30 cellular contexts compared by ENCODE assay signal in the genomic region with DNA sequence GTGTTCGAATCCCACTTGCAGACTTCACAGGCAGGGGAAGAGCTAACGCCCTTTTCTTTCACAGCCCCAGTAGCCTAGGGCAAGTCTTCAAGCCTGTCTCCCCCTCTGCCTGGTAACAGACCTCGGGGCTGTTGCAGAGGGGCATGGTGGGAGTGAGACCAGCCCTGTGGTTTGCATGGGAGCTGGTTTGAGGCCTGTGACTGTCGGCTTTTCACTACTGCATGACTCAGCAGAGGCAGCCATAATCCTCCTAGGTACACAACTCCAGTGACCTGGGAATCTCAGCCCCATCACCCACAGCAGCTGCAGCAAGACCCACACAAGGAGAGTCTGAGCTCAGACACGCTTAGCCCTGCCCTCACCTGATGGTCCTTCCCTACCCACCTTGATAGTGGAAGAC. TPM values are rescaled to one million over a fixed set of nuclear protein-coding genes. Genes with fewer than 3 reads are reported as not detected.
"Had no signal": no experiment of that assay in that cellular context is flagged by ENCODE, and none has a peak within 500 bp of the region (broad histone marks: within the 10 kb centered on the region; RNA-seq: fewer than 3 reads in every experiment).

No MANE protein-coding gene starts in this region.

- DNase-seq: activated CD4-positive, alpha-beta T cell treated with anti-CD3 and anti-CD28 coated beads, Interleukin-2, amount 10 ng/mL, durations not matched to agents 24 days and 14 days; activated CD4-positive, alpha-beta T cell treated with anti-CD3 and anti-CD28 coated beads, Interleukin-2, amount 50 U/mL, for 4 hours; activated CD8-positive, alpha-beta T cell treated with anti-CD3 and anti-CD28 coated beads for 36 hours; activated effector memory CD4-positive, alpha-beta T cell treated with anti-CD3 and anti-CD28 coated beads, Interleukin-2, amount 50 U/mL, for 16 hours; activated naive CD4-positive, alpha-beta T cell; activated naive CD4-positive, alpha-beta T cell treated with anti-CD3 and anti-CD28 coated beads, Interleukin-2, amount 50 U/mL, for 16 hours; activated naive CD8-positive, alpha-beta T cell treated with anti-CD3 and anti-CD28 coated beads for 36 hours; activated T-cell treated with anti-CD3 and anti-CD28 coated beads, Interleukin-2, amount 50 U/mL, for 1 hour; activated T-cell treated with anti-CD3 and anti-CD28 coated beads, Interleukin-2, amount 50 U/mL, for 72 hours; amniotic stem cell; aorta; NCI-H1048; NCI-H1105 treated with DMSO at 0.1 percent for 48 hours; NCI-H1436; NCI-H1694; NCI-H1930; NCI-H2081 treated with DMSO at 0.1 percent for 48 hours; NCI-H510A; NCI-H526; NCI-H748 treated with DMSO at 0.1 percent for 48 hours; Right ventricle myocardium superior; T1000 had no signal

- H3K36me3 ChIP-seq: cardiac muscle cell had no signal

- H3K4me1 Mint-ChIP-seq: activated CD4-positive, alpha-beta T cell treated with anti-CD3 and anti-CD28 coated beads, Interleukin-2, amount 10 ng/mL, durations not matched to agents 24 days and 14 days; activated naive CD8-positive, alpha-beta T cell treated with anti-CD3 and anti-CD28 coated beads for 36 hours; activated T-helper 17 cell treated with anti-CD3 and anti-CD28 coated beads, Interleukin-2, amount 50 U/mL, for 72 hours; central memory CD8-positive, alpha-beta T cell had no signal

- H3K27me3 ChIP-seq: cardiac muscle cell had no signal

- ATAC-seq: activated CD8-positive, alpha-beta T cell treated with anti-CD3 and anti-CD28 coated beads for 36 hours; activated T-cell treated with anti-CD3 and anti-CD28 coated beads, Interleukin-2, amount 50 U/mL, for 72 hours; activated T-helper 17 cell treated with anti-CD3 and anti-CD28 coated beads, Interleukin-2, amount 50 U/mL, for 72 hours had no signal

- H3K27ac ChIP-seq: cardiac muscle cell, SK-N-MC had no signal

- H3K4me3 ChIP-seq: cardiac muscle cell, SK-N-MC had no signal

- H3K4me3 Mint-ChIP-seq: activated CD4-positive, alpha-beta T cell treated with anti-CD3 and anti-CD28 coated beads, Interleukin-2, amount 10 ng/mL, durations not matched to agents 24 days and 14 days; activated CD8-positive, alpha-beta T cell treated with anti-CD3 and anti-CD28 coated beads for 36 hours; activated naive CD8-positive, alpha-beta T cell treated with anti-CD3 and anti-CD28 coated beads for 36 hours; activated T-cell treated with anti-CD3 and anti-CD28 coated beads, Interleukin-2, amount 50 U/mL, for 72 hours; activated T-helper 17 cell treated with anti-CD3 and anti-CD28 coated beads, Interleukin-2, amount 50 U/mL, for 72 hours; central memory CD8-positive, alpha-beta T cell had no signal

- H3K27ac Mint-ChIP-seq: activated CD4-positive, alpha-beta T cell treated with anti-CD3 and anti-CD28 coated beads, Interleukin-2, amount 10 ng/mL, durations not matched to agents 24 days and 14 days; activated CD8-positive, alpha-beta T cell treated with anti-CD3 and anti-CD28 coated beads for 36 hours; activated naive CD8-positive, alpha-beta T cell treated with anti-CD3 and anti-CD28 coated beads for 36 hours; activated T-cell treated with anti-CD3 and anti-CD28 coated beads, Interleukin-2, amount 50 U/mL, for 72 hours; activated T-helper 17 cell treated with anti-CD3 and anti-CD28 coated beads, Interleukin-2, amount 50 U/mL, for 72 hours had no signal

RNA-seq across cellular contexts. Expression of a gene that starts 55.3 kb away (rescaled TPM):
- total RNA-seq: activated CD4-positive, alpha-beta T cell treated with anti-CD3 and anti-CD28 coated beads, Interleukin-2, amount 10 ng/mL, durations not matched to agents 24 days and 14 days; activated CD8-positive, alpha-beta memory T cell treated with anti-CD3 and anti-CD28 coated beads for 36 hours; activated CD8-positive, alpha-beta T cell treated with anti-CD3 and anti-CD28 coated beads for 36 hours; activated naive CD8-positive, alpha-beta T cell treated with anti-CD3 and anti-CD28 coated beads for 36 hours; activated T-cell treated with anti-CD3 and anti-CD28 coated beads, Interleukin-2, amount 50 U/mL, for 72 hours; aorta; OCI-LY7; T-helper 1 cell treated with Interleukin-12 subunit alpha and Interleukin-12 subunit beta and Interleukin-4 antibody, amounts not matched to agents 30 ng/mL and 1 ng/mL, for 36 hours; T-helper 2 cell treated with Interferon-gamma antibody and Interleukin-4, amounts not matched to agents 100 ng/mL and 5 ng/mL, for 36 hours had no signal
